In genomic region chr17:57468932-57469775, GRCh38 we compare ENCODE assay signal across 1 cellular context.
A peak's percentile ranks its signal among the peaks of the same experiment; 100 is the strongest.
TF ChIP-seq lines count a peak whose summit lies in the region.

No MANE protein-coding gene starts in this region.

TF ChIP-seq in HepG2, 621 proteins besides CTCF, POLR2A, EP300 and RAD21 (continued from another document and continues in another):
- no peak for TF ChIP-seq SETDB1 (CRISPR knock-in tag; IDR thresholded peaks at IDR 0.05; ENCODE audit: borderline replicate concordance)
- no peak for TF ChIP-seq ZFP1 (CRISPR knock-in tag; IDR thresholded peaks at IDR 0.05)
- TF ChIP-seq TERF1 (CRISPR knock-in tag; IDR thresholded peaks at IDR 0.05) = no peak
- no peak for TF ChIP-seq NBN (conservative IDR thresholded peaks at IDR 0.05)
- peak; percentile 42; the same call in 1 of the 2 replicates for TF ChIP-seq FOSL2 (CRISPR knock-in tag; IDR thresholded peaks at IDR 0.05)
- TF ChIP-seq FOXJ3 (CRISPR knock-in tag; IDR thresholded peaks at IDR 0.05; ENCODE audit: borderline replicate concordance) = no peak
- no peak for TF ChIP-seq FUBP1 (CRISPR knock-in tag; IDR thresholded peaks at IDR 0.05; ENCODE audit: borderline replicate concordance)
- 0 out of 2 replicates have a peak, but pooled peaks have one; percentile 17 for TF ChIP-seq MIXL1 (CRISPR knock-in tag; IDR thresholded peaks at IDR 0.05)
- TF ChIP-seq ZFP82 (CRISPR knock-in tag; IDR thresholded peaks at IDR 0.05; ENCODE audit: borderline replicate concordance) = no peak
- no peak for TF ChIP-seq ZNF790 (CRISPR knock-in tag; IDR thresholded peaks at IDR 0.05; ENCODE audit: borderline replicate concordance)
- peak; percentile 71 for TF ChIP-seq GFI1 (CRISPR knock-in tag; IDR thresholded peaks at IDR 0.05; ENCODE audit: borderline replicate concordance)
- no peak for TF ChIP-seq ZNF800 (CRISPR knock-in tag; IDR thresholded peaks at IDR 0.05)
- TF ChIP-seq ETS1 (CRISPR knock-in tag; IDR thresholded peaks at IDR 0.05) = no peak
- no peak for TF ChIP-seq ZSCAN30 (CRISPR knock-in tag; IDR thresholded peaks at IDR 0.05)
- TF ChIP-seq ZNF225 (CRISPR knock-in tag; IDR thresholded peaks at IDR 0.05) = no peak
- no peak for TF ChIP-seq PHB2 (IDR thresholded peaks at IDR 0.05; ENCODE audit: partially characterized antibody)
- TF ChIP-seq ZNF362 (CRISPR knock-in tag; IDR thresholded peaks at IDR 0.05; ENCODE audit: borderline replicate concordance) = peak; percentile 18; the same call in 1 of the 2 replicates
- no peak for TF ChIP-seq ATF7 (IDR thresholded peaks at IDR 0.05)
- TF ChIP-seq ATF7 (CRISPR knock-in tag; IDR thresholded peaks at IDR 0.05) = no peak
- no peak for TF ChIP-seq FOXA1 (IDR thresholded peaks at IDR 0.05)
- TF ChIP-seq FOXA1 (CRISPR knock-in tag; IDR thresholded peaks at IDR 0.05) = peak; percentile 78
- peak; percentile 66 for TF ChIP-seq HDAC1 (CRISPR knock-in tag; IDR thresholded peaks at IDR 0.05)
- no peak for TF ChIP-seq TBX3 (IDR thresholded peaks at IDR 0.05; ENCODE audit: borderline replicate concordance)
- no peak for TF ChIP-seq FOXK1 (CRISPR knock-in tag; IDR thresholded peaks at IDR 0.05; ENCODE audit: borderline replicate concordance, low read depth)
- no peak for TF ChIP-seq ZSCAN21 (CRISPR knock-in tag; IDR thresholded peaks at IDR 0.05; ENCODE audit: borderline replicate concordance)
- no peak for TF ChIP-seq ZNF441 (CRISPR knock-in tag; IDR thresholded peaks at IDR 0.05; ENCODE audit: borderline replicate concordance)
- peak; percentile 47; the same call in 1 of the 2 replicates for TF ChIP-seq TBX2 (CRISPR knock-in tag; IDR thresholded peaks at IDR 0.05; ENCODE audit: borderline replicate concordance)
- TF ChIP-seq NR2F1 (CRISPR knock-in tag; IDR thresholded peaks at IDR 0.05) = peak; percentile 37 to 40; a peak in 1 of 4 replicates
- no peak for TF ChIP-seq ZBTB25 (CRISPR knock-in tag; IDR thresholded peaks at IDR 0.05)
- no peak for TF ChIP-seq EED (CRISPR knock-in tag; IDR thresholded peaks at IDR 0.05)
- TF ChIP-seq POGZ (CRISPR knock-in tag; IDR thresholded peaks at IDR 0.05) = 0 out of 2 replicates have a peak, but pooled peaks have one; percentile 27
- TF ChIP-seq HNRNPL (IDR thresholded peaks at IDR 0.05; ENCODE audit: low read depth, low read length) = no peak
- no peak for TF ChIP-seq ZNF766 (CRISPR knock-in tag; IDR thresholded peaks at IDR 0.05; ENCODE audit: borderline replicate concordance)
- TF ChIP-seq XRCC5 (optimal IDR thresholded peaks at IDR 0.05; ENCODE audit: low read length) = peak; percentile 31
- peak; percentile 55; the same call in 1 of the 2 replicates for TF ChIP-seq HDAC2 (CRISPR knock-in tag; IDR thresholded peaks at IDR 0.05)
- no peak for TF ChIP-seq ZXDC (CRISPR knock-in tag; IDR thresholded peaks at IDR 0.05)
- TF ChIP-seq U2AF2 (IDR thresholded peaks at IDR 0.05; ENCODE audit: low read depth, low read length) = no peak
- peak; percentile 54; the same call in 1 of the 2 replicates for TF ChIP-seq ZNF609 (CRISPR knock-in tag; IDR thresholded peaks at IDR 0.05; ENCODE audit: borderline replicate concordance)
- no peak for TF ChIP-seq ZNF281 (CRISPR knock-in tag; IDR thresholded peaks at IDR 0.05; ENCODE audit: borderline replicate concordance)
- no peak for TF ChIP-seq MIER2 (CRISPR knock-in tag; IDR thresholded peaks at IDR 0.05)
- no peak for TF ChIP-seq DDIT3 (CRISPR knock-in tag; IDR thresholded peaks at IDR 0.05)
- TF ChIP-seq MLX (CRISPR knock-in tag; IDR thresholded peaks at IDR 0.05) = peak; percentile 20; the same call in 1 of the 2 replicates
- TF ChIP-seq FOXP1 (IDR thresholded peaks at IDR 0.05) = no peak
- TF ChIP-seq FOXP1 (CRISPR knock-in tag; IDR thresholded peaks at IDR 0.05) = peak; percentile 13; the same call in 1 of the 2 replicates
